ENCODE assay signal across 16 cellular contexts in the genomic region with DNA sequence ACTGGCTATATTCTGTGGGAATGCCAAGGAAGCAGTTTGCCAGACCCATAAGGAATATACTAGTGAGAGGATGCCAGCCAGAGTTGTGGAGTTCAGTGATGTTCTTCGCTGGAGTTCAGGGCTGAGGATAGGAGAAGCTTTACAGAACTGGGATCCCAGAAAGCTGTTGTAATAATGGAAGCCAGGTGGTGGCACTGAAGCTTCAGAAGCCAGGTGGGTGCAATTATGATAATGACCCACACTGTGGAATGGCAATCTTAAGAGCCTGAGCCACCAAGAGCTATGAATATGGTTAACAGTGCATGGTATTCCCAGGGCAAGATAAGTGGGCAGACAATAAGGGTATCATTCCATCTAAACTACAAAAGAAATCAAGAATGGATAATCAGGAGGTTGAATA. TPM values are rescaled to one million over a fixed set of nuclear protein-coding genes. Genes with fewer than 3 reads are reported as not detected.
DNase-seq lines count a peak whose midpoint lies in the region; ATAC-seq and TF ChIP-seq lines count a peak whose summit lies in the region.
"Had no signal": no experiment of that assay in that cellular context is flagged by ENCODE, and none has a peak within 500 bp of the region (broad histone marks: within the 10 kb centered on the region; RNA-seq: fewer than 3 reads in every experiment).

No MANE protein-coding gene starts in this region.

- TF ChIP-seq CTCF in WERI-Rb-1 (IDR thresholded peaks at IDR 0.05; ENCODE audit: low read depth, low read length) (peak; percentile 47), kidney epithelial cell (IDR thresholded peaks at IDR 0.05; ENCODE audit: insufficient read depth, low read length, poor library complexity, severe bottlenecking) (peak; percentile 24)

- no peak overlapping the region for H3K27ac ChIP-seq in WERI-Rb-1
- H3K27ac ChIP-seq: esophagus muscularis mucosa had no signal

- H3K9me3 ChIP-seq in WERI-Rb-1 (ENCODE audit: severe bottlenecking) = no peaks in the 10 kb centered on the region
- H3K9me3 ChIP-seq: esophagus muscularis mucosa had no signal

- H3K36me3 ChIP-seq in WERI-Rb-1 (no peaks in the 10 kb centered on the region), kidney epithelial cell (ENCODE audit: control insufficient read depth, insufficient read depth, low read length) (no peaks in the 10 kb centered on the region)
- H3K36me3 ChIP-seq: esophagus muscularis mucosa had no signal

- ATAC-seq in GM21390 (IDR thresholded peaks at IDR 0.05; ENCODE audit: unreplicated experiment) (no peak), HG02588 (IDR thresholded peaks at IDR 0.05; ENCODE audit: unreplicated experiment) (no peak), HG03469 (IDR thresholded peaks at IDR 0.05; ENCODE audit: unreplicated experiment) (no peak)

- H3K4me3 ChIP-seq in WERI-Rb-1 (ENCODE audit: low read depth, low read length) (no peak overlapping the region), kidney epithelial cell (ENCODE audit: low read depth, low read length) (no peak overlapping the region)
- H3K4me3 ChIP-seq: esophagus muscularis mucosa had no signal

- DNase-seq in Daoy (ENCODE audit: low read depth) (peak; percentile 25), M059J (ENCODE audit: low read depth) (peak; percentile 50), WERI-Rb-1 (no peak), kidney epithelial cell (ENCODE audit: low read depth) (no peak), SIG-M5 (lab: John Stamatoyannopoulos, UW) (no peak)
- DNase-seq: activated CD4-positive, alpha-beta memory T cell treated with anti-CD3 and anti-CD28 coated beads, Interleukin-2, amount 10 ng/mL, durations not matched to agents 7 days and 5 days; activated gamma-delta T cell treated with Interleukin-2 at 50 U/mL for 16 hours; C1 segment of cervical spinal cord; GF-D8; NCI-H1092 treated with DMSO at 0.1 percent for 48 hours; retina; substantia nigra had no signal

- peaks cover 11% of the 10 kb centered on the region for H3K27me3 ChIP-seq in WERI-Rb-1 (ENCODE audit: insufficient read depth, low read depth, severe bottlenecking)
- no peaks in the 10 kb centered on the region for H3K27me3 ChIP-seq in kidney epithelial cell (ENCODE audit: control insufficient read depth, insufficient read depth, low read length)
- H3K27me3 ChIP-seq: esophagus muscularis mucosa had no signal

RNA-seq across cellular contexts. Expression of a gene that starts 25.1 kb away (rescaled TPM):
- 5.3 and 5.4 TPM in 2 replicates for total RNA-seq in Daoy (2014; rRNA removed; shearing (Covaris generic))
- 31.3 and 40.5 TPM in 2 replicates for total RNA-seq in M059J (2014; rRNA removed; shearing (Covaris generic))
- 1.2 and 1.3 TPM in 2 replicates for total RNA-seq in kidney epithelial cell

Comparison
In these comparisons a context has a peak if more than half of its experiments do, and no peak if none do; other contexts are left out.
1. DNase-seq: peak in Daoy (single experiment) and M059J (single experiment); none in WERI-Rb-1 (single experiment), kidney epithelial cell (single experiment) and SIG-M5 (single experiment).